Comparison of ENCODE assay signal across 8 cellular contexts in the genomic region with DNA sequence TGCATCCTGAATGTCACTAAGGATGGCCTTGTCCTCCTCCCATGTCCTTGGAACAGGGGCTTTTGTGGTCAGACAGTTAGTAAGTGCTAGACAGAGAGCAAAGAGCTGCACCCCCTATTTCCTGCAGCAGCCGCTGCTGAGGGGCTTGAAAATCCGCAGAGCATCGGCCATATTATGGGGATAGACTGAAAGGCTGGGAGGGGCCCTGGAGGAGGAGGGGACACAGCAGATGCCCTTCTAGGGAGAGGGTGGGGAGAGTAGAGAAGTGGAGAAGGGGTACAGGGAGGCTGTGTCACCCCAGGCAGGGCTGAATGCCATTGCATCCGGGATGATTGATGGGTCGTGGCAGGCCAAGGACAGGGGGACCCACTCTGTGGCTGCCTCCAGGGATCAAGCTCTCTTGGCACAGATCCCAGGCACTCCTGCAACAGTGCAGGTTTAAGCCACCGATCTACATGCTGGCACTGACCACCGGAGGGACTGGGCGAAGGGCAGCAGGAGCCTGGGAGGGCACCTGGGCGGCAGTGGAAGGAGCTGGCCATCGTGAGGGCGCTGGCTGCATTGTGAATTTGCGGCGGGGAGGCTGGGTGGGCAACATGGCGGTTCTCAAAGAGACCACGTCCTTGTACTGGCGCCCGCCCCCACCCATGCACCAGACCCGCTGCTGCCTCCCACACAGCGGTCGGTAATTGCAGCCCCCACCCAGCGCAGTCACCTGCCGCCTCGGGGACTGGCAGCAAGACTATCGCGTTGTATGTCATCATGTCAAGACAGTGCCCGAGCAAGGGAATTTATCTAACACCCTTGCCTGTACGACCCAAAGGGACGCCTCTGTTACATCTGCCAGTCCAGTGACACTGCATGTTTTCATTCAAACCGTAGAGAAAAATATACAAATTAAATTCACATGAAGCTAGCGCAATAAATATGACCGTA. TPM values are rescaled to one million over a fixed set of nuclear protein-coding genes. Genes with fewer than 3 reads are reported as not detected.
DNase-seq lines count a peak whose midpoint lies in the region; ATAC-seq and TF ChIP-seq lines count a peak whose summit lies in the region.
"Not testable (repeated sequence)": the region's sequence is repeated elsewhere in the genome, so short reads cannot be mapped to it uniquely, and the experiment has no call there.

No MANE protein-coding gene starts in this region.

- not testable (repeated sequence) for TF ChIP-seq CTCF in CD8-positive, alpha-beta T cell (IDR thresholded peaks at IDR 0.05); cardiac fibroblast (IDR thresholded peaks at IDR 0.05; ENCODE audit: low read depth, low read length)

- DNase-seq in CD8-positive, alpha-beta T cell: peak in 5 of 7 experiments; percentile 16 to 53 (median 40)
- peak; percentile 67 for DNase-seq in NCI-H69 (lab: John Stamatoyannopoulos, UW)
- peak; percentile 5 to 11 for DNase-seq in activated CD4-positive, alpha-beta T cell treated with anti-CD3 and anti-CD28 coated beads, Interleukin-2, amount 50 U/mL, for 4 hours
- DNase-seq in cardiac fibroblast (ENCODE audit: low read depth in 2 of 2): peak in 1 of 2 donors; percentile 13
- DNase-seq in left cardiac atrium: not testable (repeated sequence)
- DNase-seq in naive thymus-derived CD4-positive, alpha-beta T cell: peak in 6 of 9 donors; percentile 16 to 35 (median 26)
- DNase-seq in stimulated activated naive CD8-positive, alpha-beta T cell treated with anti-CD3 and anti-CD28 coated beads, Interleukin-15, Interleukin-2, amounts not matched to agents 100 U/mL and 50 U/mL, for 24 hours: peak; percentile 17

- peak overlapping the region; percentile 91 for H3K27ac Mint-ChIP-seq in CD8-positive, alpha-beta T cell
- H3K27ac Mint-ChIP-seq in naive thymus-derived CD4-positive, alpha-beta T cell: peak overlapping the region; percentile 70 to 96 (median 92)

- not testable (repeated sequence) for H3K36me3 ChIP-seq in CD8-positive, alpha-beta T cell (ENCODE audit: insufficient read depth, low read length); naive thymus-derived CD4-positive, alpha-beta T cell (ENCODE audit: control insufficient read depth in 2 of 3, insufficient read depth in 3 of 3, low read length in 3 of 3)

- not testable (repeated sequence) for H3K9me3 Mint-ChIP-seq in CD8-positive, alpha-beta T cell; naive thymus-derived CD4-positive, alpha-beta T cell

- intact Hi-C loops in CD8-positive, alpha-beta T cell (cut with DNase I, micrococcal nuclease): loop anchor here (1.0 to 10.0 kb wide), 10 partner anchors 24 to 976 kb away; a partner anchor contains a TSS
- intact Hi-C loops in left cardiac atrium (cut with DNase I): not testable (repeated sequence)
- intact Hi-C loops in naive thymus-derived CD4-positive, alpha-beta T cell (cut with micrococcal nuclease): loop anchor here (1.0 to 2.0 kb wide), 12 partner anchors 24 to 862 kb away; a partner anchor contains a TSS

- not testable (repeated sequence) for H3K27me3 Mint-ChIP-seq in CD8-positive, alpha-beta T cell (ENCODE audit: low read depth)
- H3K27me3 Mint-ChIP-seq in naive thymus-derived CD4-positive, alpha-beta T cell: peaks cover 0 to 45% (median 4%) of the 10 kb centered on the region in 5 donors

- peak overlapping the region; percentile 65 for H3K4me3 ChIP-seq in CD8-positive, alpha-beta T cell (ENCODE audit: low read depth, low read length)
- peak overlapping the region; percentile 76 to 84 for H3K4me3 ChIP-seq in cardiac fibroblast (replicated peaks in 1 of 2; ENCODE audit: low read depth in 2 of 2, low read length in 2 of 2)
- H3K4me3 ChIP-seq in naive thymus-derived CD4-positive, alpha-beta T cell (ENCODE audit: low read length): peak overlapping the region; percentile 61

- peaks cover 30% of the 10 kb centered on the region for H3K4me1 Mint-ChIP-seq in CD8-positive, alpha-beta T cell (ENCODE audit: low read depth)
- peaks cover 4 to 33% (median 26%) of the 10 kb centered on the region in 7 donors for H3K4me1 Mint-ChIP-seq in naive thymus-derived CD4-positive, alpha-beta T cell

- H3K4me3 Mint-ChIP-seq in CD8-positive, alpha-beta T cell: peak overlapping the region; percentile 92
- H3K4me3 Mint-ChIP-seq in naive thymus-derived CD4-positive, alpha-beta T cell: peak overlapping the region; percentile 81 to 94 (median 92)

- CTCF ChIA-PET in CD8-positive, alpha-beta T cell (lab: Charles Lee): interaction anchor here (1.0 to 1.6 kb wide), 4 partner anchors 8 to 95 kb away, joined by 3 to 12 read pairs (median 4); a partner anchor contains a TSS
- CTCF ChIA-PET in naive thymus-derived CD4-positive, alpha-beta T cell (lab: Charles Lee): interaction anchor here (0.6 to 1.4 kb wide), 5 partner anchors 9 to 590 kb away, joined by 3 to 5 read pairs (median 4); no protein-coding TSS in a partner anchor

- H3K27ac ChIP-seq in CD8-positive, alpha-beta T cell (ENCODE audit: low read depth, low read length): peak overlapping the region; percentile 84
- peak overlapping the region; percentile 86 for H3K27ac ChIP-seq in naive thymus-derived CD4-positive, alpha-beta T cell (ENCODE audit: low read depth, low read length)

- H3K27me3 ChIP-seq in CD8-positive, alpha-beta T cell (ENCODE audit: insufficient read depth, low read length); naive thymus-derived CD4-positive, alpha-beta T cell (ENCODE audit: control insufficient read depth in 2 of 2, insufficient read depth in 2 of 2, low read length in 2 of 2): not testable (repeated sequence)

- H3K4me1 ChIP-seq in CD8-positive, alpha-beta T cell (ENCODE audit: insufficient read depth, low read length): peaks cover 29% of the 10 kb centered on the region
- peaks cover 15 to 17% of the 10 kb centered on the region in 2 donors for H3K4me1 ChIP-seq in naive thymus-derived CD4-positive, alpha-beta T cell (ENCODE audit: control insufficient read depth in 2 of 2, insufficient read depth in 2 of 2, low read length in 2 of 2)

- POLR2A ChIA-PET in CD8-positive, alpha-beta T cell (lab: Charles Lee): interaction anchor here (0.6 to 1.8 kb wide), 6 partner anchors 9 to 167 kb away, joined by 3 to 5 read pairs (median 4); no protein-coding TSS in a partner anchor
- POLR2A ChIA-PET in naive thymus-derived CD4-positive, alpha-beta T cell (lab: Charles Lee): interaction anchor here (0.6 to 1.6 kb wide), 3 partner anchors 37 to 292 kb away, joined by 3 to 7 read pairs (median 4); no protein-coding TSS in a partner anchor

- not testable (repeated sequence) for H3K9me3 ChIP-seq in CD8-positive, alpha-beta T cell (ENCODE audit: low read length); naive thymus-derived CD4-positive, alpha-beta T cell (ENCODE audit: control insufficient read depth in 2 of 3, low read length in 3 of 3)

- not testable (repeated sequence) for H3K36me3 Mint-ChIP-seq in CD8-positive, alpha-beta T cell; naive thymus-derived CD4-positive, alpha-beta T cell

- ATAC-seq in CD8-positive, alpha-beta T cell: peak; percentile 5
- ATAC-seq in HG02759 (IDR thresholded peaks at IDR 0.05; ENCODE audit: unreplicated experiment) (peak; percentile 12), left cardiac atrium (peak; percentile 4 to 12)
- not testable (repeated sequence) for ATAC-seq in naive thymus-derived CD4-positive, alpha-beta T cell; stimulated activated naive CD8-positive, alpha-beta T cell treated with anti-CD3 and anti-CD28 coated beads, Interleukin-15, Interleukin-2, amounts not matched to agents 100 U/mL and 50 U/mL, for 24 hours

RNA-seq across cellular contexts. Expression of a gene that starts 0.9 kb away (rescaled TPM):
- 10 to 100 TPM; 61.4 to 63.9 TPM for total RNA-seq in CD8-positive, alpha-beta T cell
- 10 to 100 TPM; 43.8 to 57.8 TPM for total RNA-seq in left cardiac atrium
- total RNA-seq in naive thymus-derived CD4-positive, alpha-beta T cell: 10 to 100 TPM in 2 of 5 experiments, 1 to 10 TPM in 3; 2.2 to 39.6 (median 3.1) TPM
- polyA plus RNA-seq in naive thymus-derived CD4-positive, alpha-beta T cell: 1 to 10 TPM; 1.3 to 5.4 TPM

RNA-seq across cellular contexts. Expression of a gene that starts 37.9 kb away (rescaled TPM):
- 1 to 10 TPM; 3.7 to 5.5 TPM for total RNA-seq in CD8-positive, alpha-beta T cell
- 10 to 100 TPM; 12.4 to 13.6 TPM for total RNA-seq in left cardiac atrium
- total RNA-seq in naive thymus-derived CD4-positive, alpha-beta T cell: 10 to 100 TPM in 2 of 5 experiments, 1 to 10 TPM in 3; 7.9 to 18.0 (median 10.0) TPM
- 1 to 10 TPM; 9.3 to 9.6 TPM for polyA plus RNA-seq in naive thymus-derived CD4-positive, alpha-beta T cell
